8 cellular contexts compared by ENCODE assay signal in the genomic region with DNA sequence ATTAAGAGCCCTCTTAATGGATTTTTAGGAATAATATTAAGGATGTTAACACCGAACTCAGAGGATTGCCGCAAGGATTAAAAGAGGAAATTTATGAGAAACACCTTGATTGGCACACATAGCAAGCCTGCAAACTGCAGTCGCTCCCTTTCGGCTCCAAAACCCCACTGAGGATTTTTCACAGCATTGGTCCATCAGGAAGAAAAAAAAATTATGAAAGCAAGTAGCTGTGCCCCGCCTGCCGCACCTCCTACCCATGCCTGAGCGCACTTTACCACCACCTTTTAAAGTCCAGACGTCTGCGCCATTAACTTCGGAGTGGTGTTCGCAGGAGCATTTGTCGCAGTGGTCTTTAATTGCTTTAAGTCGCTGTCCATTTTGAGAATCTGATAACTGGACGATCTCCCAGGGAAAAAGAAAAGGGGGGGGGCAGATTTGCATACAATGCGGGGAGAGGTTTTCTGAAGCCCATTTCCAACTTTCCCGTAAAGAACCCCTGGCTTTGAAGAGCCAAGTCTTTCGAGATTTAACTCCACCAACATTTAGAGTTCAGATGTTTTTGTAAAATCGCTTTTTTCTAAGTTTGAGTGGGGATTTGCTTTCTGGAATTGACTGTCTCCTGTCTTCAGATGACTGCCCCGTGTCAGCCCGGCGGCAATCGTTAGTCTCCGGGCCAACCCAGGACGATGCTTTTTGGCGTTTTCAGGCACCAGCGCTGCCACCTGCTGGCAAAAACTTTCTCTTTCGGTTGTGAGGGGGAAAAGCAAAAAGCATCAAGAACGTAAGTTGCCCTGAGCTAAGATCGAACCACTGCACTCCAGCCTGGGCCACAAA. TPM values are rescaled to one million over a fixed set of nuclear protein-coding genes. Genes with fewer than 3 reads are reported as not detected.
A peak's percentile ranks its signal among the peaks of the same experiment; 100 is the strongest.
DNase-seq lines count a peak whose midpoint lies in the region; ATAC-seq and TF ChIP-seq lines count a peak whose summit lies in the region.

No MANE protein-coding gene starts in this region.

- ATAC-seq in GM21515 (IDR thresholded peaks at IDR 0.05; ENCODE audit: unreplicated experiment), result peak; percentile 57

- no peaks in the 10 kb centered on the region for H3K9me3 Mint-ChIP-seq in neural crest cell

- no peak overlapping the region for H3K9ac ChIP-seq in HUES64 (ENCODE audit: low read depth, low read length)

- H3K27ac Mint-ChIP-seq in neural crest cell (ENCODE audit: unreplicated experiment), result no peak overlapping the region

- no peaks in the 10 kb centered on the region for H3K36me3 Mint-ChIP-seq in neural crest cell (ENCODE audit: low read depth)

- intact Hi-C loops in stomach (cut with DNase I; ENCODE audit: low total_unique reads), result no loop called here

- whole genome bisulfite sequencing in HUES64, result 3% methylated on average over 29 of the region's 29 CpGs
- 1% methylated on average over 29 of the region's 29 CpGs for WGBS in stomach, 5 donors

- H3K27ac ChIP-seq in HUES64 (ENCODE audit: low read depth, low read length) (no peak overlapping the region), stomach (peak overlapping the region in 2 of 5 donors; percentile 1 to 25)

- TF ChIP-seq EP300 in stomach (IDR thresholded peaks at IDR 0.05), result no peak

- no peaks in the 10 kb centered on the region for H3K9me3 ChIP-seq in HUES64 (ENCODE audit: insufficient read depth, low read depth, low read length)
- H3K9me3 ChIP-seq in stomach, result no peaks in the 10 kb centered on the region

- H3K4me1 ChIP-seq in HUES64 (ENCODE audit: insufficient read depth, low read length) (peaks cover 7% of the 10 kb centered on the region), stomach (peaks cover 20 to 33% (median 30%) of the 10 kb centered on the region in 4 donors)

- peak; percentile 74 for DNase-seq in DMS153 treated with DMSO at 0.1 percent for 48 hours (lab: John Stamatoyannopoulos, UW; ENCODE audit: unreplicated experiment)
- peak; percentile 82 for DNase-seq in RPMI8226
- peak; percentile 79 for DNase-seq in activated T-helper 9 cell treated with anti-CD3 and anti-CD28 coated beads, Interleukin-2, amount 50 U/mL, for 16 hours (ENCODE audit: low read depth)
- peak; percentile 73 to 93 for DNase-seq in foreskin fibroblast
- peak; percentile 83 for DNase-seq in neural crest cell (ENCODE audit: low read depth, low spot score)
- peak; percentile 83 for DNase-seq in stomach

- H3K27me3 Mint-ChIP-seq in neural crest cell (ENCODE audit: low read depth), result peaks cover 88% of the 10 kb centered on the region

- H3K4me3 Mint-ChIP-seq in neural crest cell, result peak overlapping the region; percentile 84

- H3K4me3 ChIP-seq in HUES64 (ENCODE audit: low read length) (peak overlapping the region; percentile 68), foreskin fibroblast (ENCODE audit: low read depth in 1 of 2, low read length in 2 of 2) (peak overlapping the region; percentile 58 to 66), stomach (peak overlapping the region; percentile 48 to 76 (median 56))

- H3K36me3 ChIP-seq in HUES64 (ENCODE audit: insufficient read depth, low read length) (no peaks in the 10 kb centered on the region), stomach (no peaks in the 10 kb centered on the region)

- peaks cover 26% of the 10 kb centered on the region for H3K4me1 Mint-ChIP-seq in neural crest cell

- TF ChIP-seq CTCF in foreskin fibroblast (IDR thresholded peaks at IDR 0.05; ENCODE audit: low read depth, low read length) (peak; percentile 71), neural crest cell (conservative IDR thresholded peaks at IDR 0.05) (peak; percentile 80), stomach (IDR thresholded peaks at IDR 0.05) (peak in 5 of 7 experiments; percentile 40 to 74 (median 63))

- H3K27me3 ChIP-seq in HUES64 (ENCODE audit: insufficient read depth, low read length), result peaks cover 85% of the 10 kb centered on the region
- H3K27me3 ChIP-seq in stomach, result peaks cover 0 to 53% (median 17%) of the 10 kb centered on the region in 3 donors

- TF ChIP-seq POLR2A in stomach (IDR thresholded peaks at IDR 0.05), result no peak

RNA-seq across cellular contexts. Expression of gene TRABD2A, which starts 0.9 kb away (rescaled TPM):
- 2.4 TPM for polyA plus RNA-seq in HUES64 (2013, experiment 1 of 2)
- polyA plus RNA-seq in HUES64 (2013, experiment 2 of 2), result 2.4 TPM
- total RNA-seq in neural crest cell (0.84 TPM in 2 replicates), stomach (100 to 1,000 TPM in 1 of 5 donors, 10 to 100 TPM in 1, 1 to 10 TPM in 1, under 1 TPM in 2; 0.29 to 109 (median 1.3) TPM)
- polyA plus RNA-seq in stomach, result under 1 TPM in 2 of 3 donors, not detected in 1; 0.48 to 0.50 TPM

RNA-seq across cellular contexts. Expression of gene TMSB10, which starts 23.7 kb away (rescaled TPM):
- polyA plus RNA-seq in HUES64 (2013, experiment 1 of 2), result 1,298 TPM
- polyA plus RNA-seq in HUES64 (2013, experiment 2 of 2), result 1,577 TPM
- 1,431 and 1,563 TPM in 2 replicates for total RNA-seq in neural crest cell
- total RNA-seq in stomach, result 1,000 to 10,000 TPM in 3 of 5 donors, 100 to 1,000 TPM in 2; 504 to 5,821 (median 1,954) TPM
- polyA plus RNA-seq in stomach, result 1,000 to 10,000 TPM; 1,773 to 3,520 (median 2,373) TPM
